In genomic region chr10:31129261-31129660, GRCh38 we compare ENCODE assay signal across 14 cellular contexts.
DNase-seq lines count a peak whose midpoint lies in the region; ATAC-seq, FAIRE-seq and TF ChIP-seq lines count a peak whose summit lies in the region.
"Had no signal": no experiment of that assay in that cellular context is flagged by ENCODE, and none has a peak within 500 bp of the region (broad histone marks: within the 10 kb centered on the region; RNA-seq: fewer than 3 reads in every experiment).

No MANE protein-coding gene starts in this region.

- TF ChIP-seq POLR2A in body of pancreas (IDR thresholded peaks at IDR 0.05) (no peak), GM12892 (IDR thresholded peaks at IDR 0.05; ENCODE audit: low read depth, low read length) (no peak)

- POLR2A ChIA-PET in MCF 10A (lab: Yijun Ruan, JAX): interaction anchor here (1.0 kb wide), 1 partner anchor 8 kb away, joined by 3 read pairs; no protein-coding TSS in a partner anchor

- H3K4me3 ChIP-seq in mammary epithelial cell (replicated peaks in 1 of 3; ENCODE audit: insufficient read depth in 1 of 3, low read depth in 2 of 3, low read length in 3 of 3): no peak overlapping the region
- H3K4me3 ChIP-seq in body of pancreas: no peak overlapping the region
- H3K4me3 ChIP-seq: skin epidermis, suprapubic skin had no signal

- H4K20me1 ChIP-seq in mammary epithelial cell (ENCODE audit: insufficient read depth, low read length): no peaks in the 10 kb centered on the region

- dilution Hi-C loops in mammary epithelial cell (cut with HindIII; ENCODE audit: low sequenced_read_pairs): loop anchor here (5.0 kb wide), 1 partner anchor 113 kb away; no protein-coding TSS in a partner anchor

- WGBS in mammary epithelial cell (ENCODE audit: low coverage, missing lambda C conversion rate): 97% methylated on average over 2 of the region's 2 CpGs
- 56 to 71% methylated on average over 2 of the region's 2 CpGs for WGBS in body of pancreas, 2 donors

- H3K4me2 ChIP-seq in mammary epithelial cell (ENCODE audit: insufficient read depth, low read depth, low read length): no peak overlapping the region

- H3K9me3 ChIP-seq in mammary epithelial cell (replicated peaks; ENCODE audit: insufficient read depth, low read length) (no peaks in the 10 kb centered on the region), body of pancreas (no peaks in the 10 kb centered on the region)
- H3K9me3 ChIP-seq: suprapubic skin had no signal

- H3K4me1 ChIP-seq in mammary epithelial cell (ENCODE audit: insufficient read depth, low read length) (peaks cover 4% of the 10 kb centered on the region), body of pancreas (peaks cover 9% of the 10 kb centered on the region)

- CTCF ChIA-PET in MCF 10A (lab: Yijun Ruan, JAX): interaction anchor here (0.6 kb wide), 1 partner anchor 28 kb away, joined by 4 read pairs; no protein-coding TSS in a partner anchor
- CTCF ChIA-PET in mammary epithelial cell (lab: Charles Lee; ENCODE audit: low non-redundant PET): no interaction called here
- CTCF ChIA-PET in activated naive CD4-positive, alpha-beta T cell treated with anti-CD3 and anti-CD28 coated beads, Interleukin-2, amount 10 ng/mL, durations not matched to agents 7 days and 5 days (lab: Charles Lee): no interaction called here

- no peak for ATAC-seq in body of pancreas

- no peak overlapping the region for H3K9ac ChIP-seq in mammary epithelial cell (ENCODE audit: insufficient read depth, low read length)

- FAIRE-seq in urothelium cell line (lab: Jason Lieb, UNC) (peak; percentile 23), GM12892 (lab: Jason Lieb, UNC) (no peak)

- H3K27me3 Mint-ChIP-seq in MCF 10A (ENCODE audit: insufficient read depth, unreplicated experiment): no peaks in the 10 kb centered on the region
- H3K27me3 Mint-ChIP-seq in activated naive CD4-positive, alpha-beta T cell treated with anti-CD3 and anti-CD28 coated beads, Interleukin-2, amount 10 ng/mL, durations not matched to agents 7 days and 5 days: no peaks in the 10 kb centered on the region

- no peaks in the 10 kb centered on the region for H3K9me3 Mint-ChIP-seq in MCF 10A (ENCODE audit: unreplicated experiment)
- H3K9me3 Mint-ChIP-seq in activated naive CD4-positive, alpha-beta T cell treated with anti-CD3 and anti-CD28 coated beads, Interleukin-2, amount 10 ng/mL, durations not matched to agents 7 days and 5 days: no peaks in the 10 kb centered on the region

- BruUV-seq in MCF 10A (replicated peaks; lab: Mats Ljungman, UMichigan): no TSS peak
- BruUV-seq in mammary epithelial cell (replicated peaks; lab: Mats Ljungman, UMichigan): no TSS peak

- TF ChIP-seq CTCF in MCF 10A (IDR thresholded peaks at IDR 0.05; ENCODE audit: unreplicated experiment): no peak
- TF ChIP-seq CTCF in mammary epithelial cell (conservative IDR thresholded peaks at IDR 0.05 in 1 of 2, IDR thresholded peaks at IDR 0.05 in 1 of 2; ENCODE audit: extremely low read depth in 1 of 2, insufficient read depth in 1 of 2, low read depth in 1 of 2, low read length in 2 of 2): no peak
- TF ChIP-seq CTCF in body of pancreas (IDR thresholded peaks at IDR 0.05): no peak

- DNase-seq in MCF 10A (ENCODE audit: unreplicated experiment): peak; percentile 72
- DNase-seq in mammary epithelial cell: no peak
- DNase-seq in body of pancreas: peak in 3 of 4 donors; percentile 16 to 42 (median 23)
- DNase-seq in iPS-NIHi7 (ENCODE audit: extremely low spot score): peak; percentile 45
- DNase-seq in urothelium cell line (ENCODE audit: low spot score): peak; percentile 31
- no peak for DNase-seq in activated naive CD4-positive, alpha-beta T cell treated with anti-CD3 and anti-CD28 coated beads, Interleukin-2, amount 10 ng/mL, durations not matched to agents 7 days and 5 days
- DNase-seq in effector CD8-positive, alpha-beta T cell (lab: John Stamatoyannopoulos, UW): no peak
- no peak for DNase-seq in GM12892 (ENCODE audit: insufficient read length)
- DNase-seq: activated naive CD4-positive, alpha-beta T cell treated with Interleukin-2 at 50 U/mL for 16 hours; glutamatergic neuron; NCI-H187 treated with DMSO at 0.1 percent for 48 hours; T1000 had no signal

- no peak overlapping the region for H3K4me3 Mint-ChIP-seq in MCF 10A (ENCODE audit: unreplicated experiment)
- no peak overlapping the region for H3K4me3 Mint-ChIP-seq in activated naive CD4-positive, alpha-beta T cell treated with anti-CD3 and anti-CD28 coated beads, Interleukin-2, amount 10 ng/mL, durations not matched to agents 7 days and 5 days

- in situ Hi-C loops in mammary epithelial cell (cut with MboI; ENCODE audit: low sequenced_read_pairs in 2 of 2): no loop called here

- H3K27ac ChIP-seq in mammary epithelial cell (ENCODE audit: insufficient read depth, low read depth, low read length) (no peak overlapping the region), body of pancreas (no peak overlapping the region)
- H3K27ac ChIP-seq: suprapubic skin had no signal

- H3K36me3 ChIP-seq in mammary epithelial cell (ENCODE audit: insufficient read depth, low read length) (no peaks in the 10 kb centered on the region), body of pancreas (replicated peaks in 1 of 2; ENCODE audit: insufficient read depth in 1 of 2, low read depth in 2 of 2) (no peaks in the 10 kb centered on the region)
- H3K36me3 ChIP-seq: suprapubic skin had no signal

- no peak overlapping the region for H3K27ac Mint-ChIP-seq in MCF 10A (ENCODE audit: low read depth, unreplicated experiment)
- no peak overlapping the region for H3K27ac Mint-ChIP-seq in activated naive CD4-positive, alpha-beta T cell treated with anti-CD3 and anti-CD28 coated beads, Interleukin-2, amount 10 ng/mL, durations not matched to agents 7 days and 5 days

- H2AFZ ChIP-seq in mammary epithelial cell (ENCODE audit: low read depth, low read length): no peak overlapping the region

- H3K79me2 ChIP-seq in mammary epithelial cell (ENCODE audit: insufficient read depth, low read length): no peaks in the 10 kb centered on the region

- H3K36me3 Mint-ChIP-seq in MCF 10A (ENCODE audit: insufficient read depth, unreplicated experiment): no peaks in the 10 kb centered on the region
- no peaks in the 10 kb centered on the region for H3K36me3 Mint-ChIP-seq in activated naive CD4-positive, alpha-beta T cell treated with anti-CD3 and anti-CD28 coated beads, Interleukin-2, amount 10 ng/mL, durations not matched to agents 7 days and 5 days

- intact Hi-C loops in MCF 10A (cut with micrococcal nuclease) (no loop called here), mammary epithelial cell (cut with micrococcal nuclease) (no loop called here), body of pancreas (cut with DNase I) (no loop called here)

- H3K4me1 Mint-ChIP-seq in MCF 10A (ENCODE audit: insufficient read depth, unreplicated experiment): no peaks in the 10 kb centered on the region
- peaks cover 10% of the 10 kb centered on the region for H3K4me1 Mint-ChIP-seq in activated naive CD4-positive, alpha-beta T cell treated with anti-CD3 and anti-CD28 coated beads, Interleukin-2, amount 10 ng/mL, durations not matched to agents 7 days and 5 days

- H3K27me3 ChIP-seq in mammary epithelial cell (ENCODE audit: insufficient read depth, low read length) (no peaks in the 10 kb centered on the region), body of pancreas (no peaks in the 10 kb centered on the region)
- H3K27me3 ChIP-seq: suprapubic skin had no signal

Comparison
In these comparisons a context has a peak if more than half of its experiments do, and no peak if none do; other contexts are left out.
1. DNase-seq: peak in MCF 10A (single experiment), body of pancreas (3 of 4), iPS-NIHi7 (single experiment) and urothelium cell line (single experiment); none in mammary epithelial cell (single experiment), activated naive CD4-positive, alpha-beta T cell treated with anti-CD3 and anti-CD28 coated beads, Interleukin-2, amount 10 ng/mL, durations not matched to agents 7 days and 5 days (single experiment), effector CD8-positive, alpha-beta T cell (single experiment) and GM12892 (single experiment).